In genomic region chr2:171718720-171719119, GRCh38 we compare ENCODE assay signal across 16 cellular contexts. TPM values are rescaled to one million over a fixed set of nuclear protein-coding genes. Genes with fewer than 3 reads are reported as not detected.
DNase-seq lines count a peak whose midpoint lies in the region; ATAC-seq and TF ChIP-seq lines count a peak whose summit lies in the region.
"Had no signal": no experiment of that assay in that cellular context is flagged by ENCODE, and none has a peak within 500 bp of the region (broad histone marks: within the 10 kb centered on the region; RNA-seq: fewer than 3 reads in every experiment).

No MANE protein-coding gene starts in this region.

- H3K9me3 ChIP-seq in esophagus muscularis mucosa, result no peaks in the 10 kb centered on the region
- H3K9me3 ChIP-seq: adrenal gland, upper lobe of right lung had no signal

- peak overlapping the region in 1 of 2 donors; percentile 77 for H3K27ac Mint-ChIP-seq in activated naive CD4-positive, alpha-beta T cell treated with anti-CD3 and anti-CD28 coated beads, Interleukin-2, amount 50 U/mL, for 72 hours

- H3K9me3 Mint-ChIP-seq in activated naive CD4-positive, alpha-beta T cell treated with anti-CD3 and anti-CD28 coated beads, Interleukin-2, amount 50 U/mL, for 72 hours, result no peaks in the 10 kb centered on the region

- intact Hi-C loops in esophagus muscularis mucosa (cut with DNase I) (no loop called here), lower leg skin (cut with DNase I; ENCODE audit: low total_unique reads) (no loop called here)

- H3K36me3 ChIP-seq in esophagus muscularis mucosa, result peaks cover 14 to 58% (median 40%) of the 10 kb centered on the region in 4 donors

- TF ChIP-seq POLR2A in esophagus muscularis mucosa (IDR thresholded peaks at IDR 0.05; ENCODE audit: low read depth), result no peak
- TF ChIP-seq POLR2A in lower leg skin (IDR thresholded peaks at IDR 0.05), result no peak

- no peaks in the 10 kb centered on the region for H3K4me1 ChIP-seq in esophagus muscularis mucosa
- H3K4me1 ChIP-seq: adrenal gland, upper lobe of right lung had no signal

- no peak for DNase-seq in activated naive CD4-positive, alpha-beta T cell treated with anti-CD3 and anti-CD28 coated beads, Interleukin-2, amount 50 U/mL, for 72 hours (ENCODE audit: low spot score in 2 of 2)
- no peak for DNase-seq in activated naive CD4-positive, alpha-beta T cell treated with Interleukin-2 at 50 U/mL for 16 hours
- no peak for DNase-seq in esophagus muscularis mucosa (ENCODE audit: extremely low spot score)
- DNase-seq in omental fat pad (ENCODE audit: low spot score), result no peak
- no peak for DNase-seq in lower leg skin (ENCODE audit: low spot score in 2 of 2)
- DNase-seq: adrenal gland; Kasumi-1; NCI-H2029; NCI-H774; Right ventricle myocardium superior; stimulated activated CD8-positive, alpha-beta memory T cell treated with anti-CD3 and anti-CD28 coated beads, Interleukin-4, amount 100 ng/mL, for 48 hours; T-helper 9 cell; upper lobe of right lung had no signal

- TF ChIP-seq EP300 in esophagus muscularis mucosa (IDR thresholded peaks at IDR 0.05), result no peak

- H3K36me3 Mint-ChIP-seq in activated naive CD4-positive, alpha-beta T cell treated with anti-CD3 and anti-CD28 coated beads, Interleukin-2, amount 50 U/mL, for 72 hours, result peaks cover 0 to 8% of the 10 kb centered on the region in 2 donors

- no peak overlapping the region for H3K27ac ChIP-seq in esophagus muscularis mucosa (replicated peaks in 1 of 4)
- H3K27ac ChIP-seq: adrenal gland, upper lobe of right lung had no signal

- TF ChIP-seq CTCF in esophagus muscularis mucosa (IDR thresholded peaks at IDR 0.05), result no peak
- TF ChIP-seq CTCF in omental fat pad (IDR thresholded peaks at IDR 0.05), result no peak
- no peak for TF ChIP-seq CTCF in lower leg skin (IDR thresholded peaks at IDR 0.05)

- 96% methylated on average over 4 of the region's 4 CpGs for WGBS in esophagus muscularis mucosa
- 94 to 99% methylated on average over 4 of the region's 4 CpGs for WGBS in lower leg skin, 2 donors

- no peaks in the 10 kb centered on the region for H3K27me3 ChIP-seq in esophagus muscularis mucosa
- H3K27me3 ChIP-seq: adrenal gland, upper lobe of right lung had no signal

- ATAC-seq in activated naive CD4-positive, alpha-beta T cell treated with anti-CD3 and anti-CD28 coated beads, Interleukin-2, amount 50 U/mL, for 72 hours, result peak; percentile 33 to 97
- peak; percentile 66 for ATAC-seq in GM21576 (IDR thresholded peaks at IDR 0.05; ENCODE audit: unreplicated experiment)
- peak; percentile 76 for ATAC-seq in HG03064 (IDR thresholded peaks at IDR 0.05; ENCODE audit: low read depth, unreplicated experiment)
- ATAC-seq in omental fat pad (ENCODE audit: low FRiP score), result no peak
- ATAC-seq in HG03139 (IDR thresholded peaks at IDR 0.05; ENCODE audit: unreplicated experiment), result no peak
- ATAC-seq: upper lobe of right lung had no signal

- H3K4me3 ChIP-seq in esophagus muscularis mucosa (no peak overlapping the region), lower leg skin (ENCODE audit: low read depth, poor library complexity, severe bottlenecking) (no peak overlapping the region)
- H3K4me3 ChIP-seq: adrenal gland, upper lobe of right lung had no signal

RNA-seq across cellular contexts. Expression of gene DYNC1I2, which starts 31.5 kb away (rescaled TPM):
- 10 to 100 TPM; 25.5 to 52.9 TPM for total RNA-seq in activated naive CD4-positive, alpha-beta T cell treated with anti-CD3 and anti-CD28 coated beads, Interleukin-2, amount 50 U/mL, for 72 hours
- 100 to 1,000 TPM in 3 of 4 donors, 10 to 100 TPM in 1; 99.1 to 122 (median 112) TPM for total RNA-seq in esophagus muscularis mucosa
- 100 to 1,000 TPM in 2 of 4 donors, 10 to 100 TPM in 2; 73.5 to 115 (median 87.8) TPM for total RNA-seq in omental fat pad
- 10 to 100 TPM; 74.8 to 87.8 (median 80.0) TPM for total RNA-seq in lower leg skin

Comparison
In these comparisons a context has a peak if more than half of its experiments do, and no peak if none do; other contexts are left out.
1. ATAC-seq: peak in activated naive CD4-positive, alpha-beta T cell treated with anti-CD3 and anti-CD28 coated beads, Interleukin-2, amount 50 U/mL, for 72 hours (2 of 2), GM21576 (single experiment) and HG03064 (single experiment); none in omental fat pad (single experiment) and HG03139 (single experiment).